In genomic region chr19:2096543-2097329, GRCh38 we compare ENCODE assay signal across 8 cellular contexts. TPM values are rescaled to one million over a fixed set of nuclear protein-coding genes. Genes with fewer than 3 reads are reported as not detected.
DNase-seq lines count a peak whose midpoint lies in the region; ATAC-seq and TF ChIP-seq lines count a peak whose summit lies in the region.

A gene with protein sequence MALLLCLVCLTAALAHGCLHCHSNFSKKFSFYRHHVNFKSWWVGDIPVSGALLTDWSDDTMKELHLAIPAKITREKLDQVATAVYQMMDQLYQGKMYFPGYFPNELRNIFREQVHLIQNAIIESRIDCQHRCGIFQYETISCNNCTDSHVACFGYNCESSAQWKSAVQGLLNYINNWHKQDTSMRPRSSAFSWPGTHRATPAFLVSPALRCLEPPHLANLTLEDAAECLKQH (plus strand): TSS chr19:2096915. CDS start chr19:2096946, 31 bp downstream.

- peaks cover 7% of the 10 kb centered on the region; the same call in 1 of the 2 replicates for H3K79me2 ChIP-seq in PC-9 (ENCODE audit: low read depth)

- WGBS in esophagus squamous epithelium, 2 donors: no CpG with 5 or more reads among the region's 71 CpGs

- H2AFZ ChIP-seq in PC-9: peak within 1 kb of the TSS; percentile 81

- H3K27me3 ChIP-seq in PC-9 (ENCODE audit: insufficient read depth, low read depth) (no peaks in the 10 kb centered on the region), esophagus squamous epithelium (no peaks in the 10 kb centered on the region), muscle layer of duodenum (ENCODE audit: low read depth, low read length) (no peaks in the 10 kb centered on the region)

- H3K36me3 ChIP-seq in PC-9 (ENCODE audit: low read depth) (no peaks in the 10 kb centered on the region), esophagus squamous epithelium (peaks cover 12 to 30% (median 24%) of the 10 kb centered on the region in 3 donors), muscle layer of duodenum (ENCODE audit: control insufficient read depth in 1 of 2, insufficient read depth in 2 of 2, low read length in 2 of 2) (peaks cover 10 to 23% of the 10 kb centered on the region in 2 donors)

- intact Hi-C loops in PC-9 (cut with micrococcal nuclease; ENCODE audit: unreplicated experiment): loop anchor here (10.0 kb wide), 1 partner anchor 58 kb away; the partner anchor contains the start of gene AP3D1
- intact Hi-C loops in esophagus squamous epithelium (cut with DNase I): no loop called here

- H3F3A ChIP-seq in PC-9 (ENCODE audit: insufficient read depth, low read depth): no peaks in the 10 kb centered on the region

- CTCF ChIA-PET in PC-9 (lab: Charles Lee): interaction anchor here (0.6 kb wide), 1 partner anchor 82 kb away, joined by 3 read pairs; no protein-coding TSS in a partner anchor

- peak in 1 of 4 donors; percentile 44 for TF ChIP-seq POLR2A in esophagus squamous epithelium (IDR thresholded peaks at IDR 0.05)

- POLR2A ChIA-PET in PC-9 (lab: Charles Lee; ENCODE audit: unreplicated experiment): interaction anchor here (0.7 kb wide), 2 partner anchors 55 to 498 kb away, joined by 3 to 5 read pairs; partner anchors contain the start of gene AP3D1

- TF ChIP-seq CTCF in PC-9 (conservative IDR thresholded peaks at IDR 0.05) (no peak; the same call in 1 of the 2 replicates), esophagus squamous epithelium (IDR thresholded peaks at IDR 0.05) (peak; percentile 13 to 49 (median 30))

- ATAC-seq in GM21737 (IDR thresholded peaks at IDR 0.05; ENCODE audit: unreplicated experiment): peak; percentile 55

- no TSS peak for BruUV-seq in PC-9 (replicated peaks; lab: Mats Ljungman, UMichigan)

- peak; percentile 89 for DNase-seq in DMS79 (lab: John Stamatoyannopoulos, UW)
- peak; percentile 88 for DNase-seq in KG1 (lab: John Stamatoyannopoulos, UW)
- DNase-seq in PC-9: peak; percentile 77 to 95
- peak; percentile 100 for DNase-seq in activated T-cell treated with anti-CD3 and anti-CD28 coated beads, Interleukin-2, amount 50 U/mL, for 48 hours
- peak; percentile 88 for DNase-seq in esophagus squamous epithelium (lab: John Stamatoyannopoulos, UW)
- peak; percentile 99 to 100 for DNase-seq in stimulated activated CD8-positive, alpha-beta memory T cell treated with anti-CD3 and anti-CD28 coated beads, Interleukin-7, amount 100 ng/mL, for 4 hours (ENCODE audit: low read depth in 2 of 2)

- no peaks in the 10 kb centered on the region for H3K9me3 ChIP-seq in PC-9 (ENCODE audit: insufficient read depth, low read depth)
- H3K9me3 ChIP-seq in esophagus squamous epithelium: no peaks in the 10 kb centered on the region
- no peaks in the 10 kb centered on the region for H3K9me3 ChIP-seq in muscle layer of duodenum (ENCODE audit: control insufficient read depth in 1 of 2, low read length in 2 of 2)

- no peaks in the 10 kb centered on the region for H3K4me1 ChIP-seq in PC-9 (replicated peaks; ENCODE audit: insufficient read depth)
- peaks cover 35 to 55% (median 45%) of the 10 kb centered on the region in 3 donors for H3K4me1 ChIP-seq in esophagus squamous epithelium
- H3K4me1 ChIP-seq in muscle layer of duodenum (ENCODE audit: control insufficient read depth in 1 of 2, insufficient read depth in 2 of 2, low read length in 2 of 2): peaks cover 0 to 38% of the 10 kb centered on the region in 2 donors

- H3K27ac ChIP-seq in PC-9 (peak within 1 kb of the TSS; percentile 67), esophagus squamous epithelium (peak within 1 kb of the TSS; percentile 96 to 99 (median 98)), muscle layer of duodenum (ENCODE audit: low read length) (peak within 1 kb of the TSS; percentile 65)

- H3K9me2 ChIP-seq in PC-9 (ENCODE audit: insufficient read depth): no peaks in the 10 kb centered on the region

- peak within 1 kb of the TSS; percentile 91 for H3K4me2 ChIP-seq in PC-9

- H3K4me3 ChIP-seq in PC-9: peak within 1 kb of the TSS; percentile 68
- peak within 1 kb of the TSS; percentile 68 to 91 (median 83) for H3K4me3 ChIP-seq in esophagus squamous epithelium
- H3K4me3 ChIP-seq in muscle layer of duodenum (ENCODE audit: low read depth in 1 of 2, low read length in 2 of 2): peak within 1 kb of the TSS; percentile 63 to 80

- H4K20me1 ChIP-seq in PC-9 (ENCODE audit: insufficient read depth): no peaks in the 10 kb centered on the region

RNA-seq across cellular contexts. Expression of the gene that starts here (rescaled TPM):
- 1.5 and 2.4 TPM in 2 replicates for total RNA-seq in PC-9 (2021)
- 10 to 100 TPM in 1 of 4 donors, 1 to 10 TPM in 2, not detected in 1; 3.0 to 11.4 (median 3.2) TPM for total RNA-seq in esophagus squamous epithelium

Comparison
In these comparisons a context has a peak if more than half of its experiments do, and no peak if none do; other contexts are left out.
1. Peak in every context shown above with its lines: DNase-seq, ATAC-seq, H3K4me3 ChIP-seq and H3K27ac ChIP-seq.